ENCODE assay signal across 8 cellular contexts in the genomic region with DNA sequence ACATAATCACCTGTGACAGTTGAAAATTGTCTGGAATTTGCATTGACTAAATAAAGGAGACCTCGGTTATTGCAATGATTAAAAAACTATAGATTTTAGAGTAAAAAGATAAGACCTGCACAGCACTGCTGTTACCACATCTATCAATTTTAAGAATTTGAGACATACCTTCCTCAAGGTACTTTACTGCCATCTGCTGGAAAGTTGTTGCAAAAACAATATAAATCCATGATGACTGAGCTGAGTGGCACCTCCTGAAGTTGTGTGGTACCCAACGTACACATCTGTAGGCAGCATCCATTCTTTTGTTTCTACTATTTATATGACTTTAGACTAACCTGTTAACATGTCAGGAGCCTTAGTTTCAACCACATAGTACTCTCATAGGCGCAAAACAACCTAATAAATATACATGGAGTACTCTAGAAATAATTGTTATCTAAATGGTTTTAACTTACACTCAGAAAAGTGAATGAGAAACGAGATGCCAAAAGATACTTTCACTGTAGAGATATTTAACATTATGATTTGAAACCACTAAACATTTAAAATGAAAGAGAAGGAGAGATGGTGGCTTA.
DNase-seq lines count a peak whose midpoint lies in the region; ATAC-seq and TF ChIP-seq lines count a peak whose summit lies in the region.

No MANE protein-coding gene starts in this region.

- peak; percentile 70 for ATAC-seq in HG03139 (IDR thresholded peaks at IDR 0.05; ENCODE audit: unreplicated experiment)
- ATAC-seq in activated CD8-positive, alpha-beta T cell treated with anti-CD3 and anti-CD28 coated beads for 36 hours = peak; percentile 81
- peak; percentile 54 to 78 (median 68) for ATAC-seq in heart right ventricle
- ATAC-seq in GM21825 (IDR thresholded peaks at IDR 0.05; ENCODE audit: unreplicated experiment) = no peak

- peak overlapping the region in 1 of 10 donors; percentile 26 for H3K27ac ChIP-seq in heart right ventricle

- H3K27ac Mint-ChIP-seq in activated CD8-positive, alpha-beta T cell treated with anti-CD3 and anti-CD28 coated beads for 36 hours = no peak overlapping the region

- in situ Hi-C loops in ACHN (cut with HindIII; ENCODE audit: low pct_ligation_motif_present, low pct_unique_long_range_greater_than_20kb, low sequenced_read_pairs) = no loop called here

- H3K36me3 Mint-ChIP-seq in activated CD8-positive, alpha-beta T cell treated with anti-CD3 and anti-CD28 coated beads for 36 hours (ENCODE audit: low read depth) = peaks cover 9% of the 10 kb centered on the region

- intact Hi-C loops in activated CD8-positive, alpha-beta T cell treated with anti-CD3 and anti-CD28 coated beads for 36 hours (cut with micrococcal nuclease) = loop anchor here (10.0 kb wide), 1 partner anchor 307 kb away; a partner anchor contains a TSS
- intact Hi-C loops in heart right ventricle (cut with DNase I) = loop anchor here in 5 of 10 donors (10.0 kb wide), 3 partner anchors 133 to 697 kb away; a partner anchor contains a TSS

- H3K4me3 Mint-ChIP-seq in activated CD8-positive, alpha-beta T cell treated with anti-CD3 and anti-CD28 coated beads for 36 hours = no peak overlapping the region

- H3K9me3 ChIP-seq in heart right ventricle = no peaks in the 10 kb centered on the region

- H3K4me3 ChIP-seq in GM12864 (ENCODE audit: low read depth, low read length) = no peak overlapping the region
- no peak overlapping the region for H3K4me3 ChIP-seq in heart right ventricle
- H3K4me3 ChIP-seq in retinal pigment epithelial cell (ENCODE audit: low read length) = no peak overlapping the region

- H3K27me3 Mint-ChIP-seq in activated CD8-positive, alpha-beta T cell treated with anti-CD3 and anti-CD28 coated beads for 36 hours = no peaks in the 10 kb centered on the region

- H3K9me3 Mint-ChIP-seq in activated CD8-positive, alpha-beta T cell treated with anti-CD3 and anti-CD28 coated beads for 36 hours = no peaks in the 10 kb centered on the region

- POLR2A ChIA-PET in activated CD8-positive, alpha-beta T cell treated with anti-CD3 and anti-CD28 coated beads for 36 hours (lab: Charles Lee) = interaction anchor here (0.6 kb wide), 1 partner anchor 26 kb away, joined by 3 read pairs; no protein-coding TSS in a partner anchor

- TF ChIP-seq CTCF in GM12864 (IDR thresholded peaks at IDR 0.05; ENCODE audit: low read depth, low read length, missing control alignments) (peak; percentile 63), heart right ventricle (IDR thresholded peaks at IDR 0.05) (peak; percentile 50 to 85 (median 75)), retinal pigment epithelial cell (conservative IDR thresholded peaks at IDR 0.05; ENCODE audit: low read depth, low read length) (peak; percentile 54)
- TF ChIP-seq CTCF in activated CD8-positive, alpha-beta T cell treated with anti-CD3 and anti-CD28 coated beads for 36 hours (IDR thresholded peaks at IDR 0.05) = peak; percentile 83

- H3K27me3 ChIP-seq in heart right ventricle = no peaks in the 10 kb centered on the region

- 42 to 45% methylated on average over 4 of the region's 4 CpGs for WGBS in heart right ventricle, 2 donors

- CTCF ChIA-PET in activated CD8-positive, alpha-beta T cell treated with anti-CD3 and anti-CD28 coated beads for 36 hours (lab: Charles Lee) = interaction anchor here (0.6 to 4.1 kb wide), 50 partner anchors 9 to 1318 kb away, joined by 3 to 48 read pairs (median 4); no protein-coding TSS in a partner anchor

- H3K36me3 ChIP-seq in heart right ventricle = peaks cover 0 to 100% (median 66%) of the 10 kb centered on the region in 9 donors

- DNase-seq in ACHN (peak; percentile 72), GM12864 (ENCODE audit: low read depth) (peak; percentile 31), NCI-H2196 treated with DMSO at 0.1 percent for 48 hours (lab: John Stamatoyannopoulos, UW; ENCODE audit: unreplicated experiment) (peak; percentile 23), heart right ventricle (no peak), retinal pigment epithelial cell (ENCODE audit: low read depth) (no peak)
- DNase-seq in activated CD8-positive, alpha-beta T cell treated with anti-CD3 and anti-CD28 coated beads for 36 hours = peak; percentile 16

- no peaks in the 10 kb centered on the region for H3K4me1 Mint-ChIP-seq in activated CD8-positive, alpha-beta T cell treated with anti-CD3 and anti-CD28 coated beads for 36 hours (ENCODE audit: low read depth)

- no peaks in the 10 kb centered on the region for H3K4me1 ChIP-seq in heart right ventricle

Comparison
In these comparisons a context has a peak if more than half of its experiments do, and no peak if none do; other contexts are left out.
1. DNase-seq: peak in ACHN (single experiment), GM12864 (single experiment), NCI-H2196 treated with DMSO at 0.1 percent for 48 hours (single experiment) and activated CD8-positive, alpha-beta T cell treated with anti-CD3 and anti-CD28 coated beads for 36 hours (single experiment); none in heart right ventricle (0 of 2) and retinal pigment epithelial cell (single experiment).
2. Peak in every context shown above with its lines, with median percentiles within 50 percentile points of each other: CTCF ChIP-seq.